Comparison of ENCODE assay signal across 13 cellular contexts in the genomic region with DNA sequence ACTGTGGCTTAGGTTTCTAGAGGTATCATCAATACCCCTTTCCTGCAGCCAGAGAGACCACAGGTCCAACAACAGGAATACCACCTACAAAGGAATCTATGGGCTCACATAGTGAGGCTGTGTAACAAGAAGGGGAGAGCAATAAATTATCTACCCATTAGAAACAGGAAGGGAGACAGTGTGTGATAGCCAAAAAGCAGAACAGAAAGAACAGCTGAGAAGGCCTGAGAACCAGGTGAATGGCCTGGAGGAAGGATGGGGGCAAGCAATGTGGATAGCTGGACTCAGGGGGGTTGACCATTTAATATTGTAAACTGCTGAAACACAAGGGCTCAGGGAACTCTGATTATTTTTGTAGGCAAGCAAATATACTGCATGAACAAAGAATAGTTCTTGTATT.
DNase-seq lines count a peak whose midpoint lies in the region; ATAC-seq, FAIRE-seq and TF ChIP-seq lines count a peak whose summit lies in the region.
"Had no signal": no experiment of that assay in that cellular context is flagged by ENCODE, and none has a peak within 500 bp of the region (broad histone marks: within the 10 kb centered on the region; RNA-seq: fewer than 3 reads in every experiment).

No MANE protein-coding gene starts in this region.

- dilution Hi-C loops in endothelial cell of umbilical vein (cut with MboI; ENCODE audit: extremely low pct_ligation_motif_present, low sequenced_read_pairs): no loop called here
- dilution Hi-C loops in mammary epithelial cell (cut with HindIII; ENCODE audit: low sequenced_read_pairs): no loop called here

- POLR2A ChIA-PET in endothelial cell of umbilical vein (lab: Charles Lee): no interaction called here

- H3K36me3 ChIP-seq in endothelial cell of umbilical vein (ENCODE audit: control insufficient read depth in 2 of 2, extremely low read depth in 1 of 2, insufficient read depth in 2 of 2, low read length in 2 of 2): no peaks in the 10 kb centered on the region
- no peaks in the 10 kb centered on the region for H3K36me3 ChIP-seq in mammary epithelial cell (ENCODE audit: insufficient read depth, low read length)
- H3K36me3 ChIP-seq in prostate gland: no peaks in the 10 kb centered on the region
- H3K36me3 ChIP-seq: ascending aorta had no signal

- H4K20me1 ChIP-seq in endothelial cell of umbilical vein (replicated peaks; ENCODE audit: control insufficient read depth, extremely low read depth, insufficient read depth, low read length) (no peaks in the 10 kb centered on the region), mammary epithelial cell (ENCODE audit: insufficient read depth, low read length) (no peaks in the 10 kb centered on the region)

- TF ChIP-seq CTCF in endothelial cell of umbilical vein (IDR thresholded peaks at IDR 0.05; ENCODE audit: extremely low read depth in 1 of 2, insufficient read depth in 1 of 2, low read depth in 1 of 2, low read length in 2 of 2): no peak
- TF ChIP-seq CTCF in mammary epithelial cell (conservative IDR thresholded peaks at IDR 0.05 in 1 of 2, IDR thresholded peaks at IDR 0.05 in 1 of 2; ENCODE audit: extremely low read depth in 1 of 2, insufficient read depth in 1 of 2, low read depth in 1 of 2, low read length in 2 of 2): no peak
- TF ChIP-seq CTCF in prostate gland (IDR thresholded peaks at IDR 0.05): no peak

- H3K9ac ChIP-seq in endothelial cell of umbilical vein (replicated peaks; ENCODE audit: extremely low read depth, insufficient read depth, low read length) (no peak overlapping the region), mammary epithelial cell (ENCODE audit: insufficient read depth, low read length) (no peak overlapping the region)

- H3K27ac ChIP-seq in endothelial cell of umbilical vein (ENCODE audit: insufficient read depth, low read depth, low read length) (no peak overlapping the region), mammary epithelial cell (ENCODE audit: insufficient read depth, low read depth, low read length) (no peak overlapping the region), prostate gland (no peak overlapping the region)
- H3K27ac ChIP-seq: ascending aorta had no signal

- intact Hi-C loops in endothelial cell of umbilical vein (cut with micrococcal nuclease) (no loop called here), mammary epithelial cell (cut with micrococcal nuclease) (loop anchor here (10.0 kb wide), 2 partner anchors 593 to 723 kb away; no protein-coding TSS in a partner anchor), prostate gland (cut with DNase I) (no loop called here)

- H3K79me2 ChIP-seq in endothelial cell of umbilical vein (ENCODE audit: control insufficient read depth, insufficient read depth, low read length): no peaks in the 10 kb centered on the region
- H3K79me2 ChIP-seq in mammary epithelial cell (ENCODE audit: insufficient read depth, low read length): no peaks in the 10 kb centered on the region

- H3K27me3 ChIP-seq in endothelial cell of umbilical vein (ENCODE audit: control insufficient read depth in 2 of 2, insufficient read depth in 2 of 2, low read length in 2 of 2) (no peaks in the 10 kb centered on the region), mammary epithelial cell (ENCODE audit: insufficient read depth, low read length) (no peaks in the 10 kb centered on the region), prostate gland (replicated peaks; ENCODE audit: insufficient read depth) (no peaks in the 10 kb centered on the region)
- H3K27me3 ChIP-seq: ascending aorta had no signal

- DNase-seq in endothelial cell of umbilical vein (ENCODE audit: low read depth, low spot score): peak; percentile 24
- no peak for DNase-seq in mammary epithelial cell
- DNase-seq in cerebellar cortex (ENCODE audit: low spot score): no peak
- DNase-seq in prostate gland (ENCODE audit: low spot score): no peak
- DNase-seq in NCI-H748 (lab: John Stamatoyannopoulos, UW; ENCODE audit: unreplicated experiment): no peak
- DNase-seq: CD8-positive, alpha-beta memory T cell; NCI-H1417 treated with DMSO at 0.1 percent for 48 hours; SHP77 had no signal

- no peaks in the 10 kb centered on the region for H3K4me1 ChIP-seq in endothelial cell of umbilical vein (ENCODE audit: control insufficient read depth, extremely low read depth, insufficient read depth, low read length)
- no peaks in the 10 kb centered on the region for H3K4me1 ChIP-seq in mammary epithelial cell (ENCODE audit: insufficient read depth, low read length)
- no peaks in the 10 kb centered on the region for H3K4me1 ChIP-seq in prostate gland (replicated peaks)

- in situ Hi-C loops in mammary epithelial cell (cut with MboI; ENCODE audit: low sequenced_read_pairs in 2 of 2): no loop called here

- H2AFZ ChIP-seq in endothelial cell of umbilical vein (ENCODE audit: low read depth, low read length) (peak overlapping the region; percentile 23), mammary epithelial cell (ENCODE audit: low read depth, low read length) (no peak overlapping the region)

- no TSS peak for BruUV-seq in endothelial cell of umbilical vein (replicated peaks; lab: Mats Ljungman, UMichigan)
- no TSS peak for BruUV-seq in mammary epithelial cell (replicated peaks; lab: Mats Ljungman, UMichigan)

- no peaks in the 10 kb centered on the region for H3K9me1 ChIP-seq in endothelial cell of umbilical vein (replicated peaks; ENCODE audit: control insufficient read depth, extremely low read depth, insufficient read depth, low read length)

- H3K4me2 ChIP-seq in endothelial cell of umbilical vein (ENCODE audit: insufficient read depth, low read length) (no peak overlapping the region), mammary epithelial cell (ENCODE audit: insufficient read depth, low read depth, low read length) (no peak overlapping the region)

- CTCF ChIA-PET in endothelial cell of umbilical vein (lab: Charles Lee): interaction anchor here (0.9 to 3.0 kb wide), 4 partner anchors 12 to 627 kb away, joined by 3 to 10 read pairs (median 3); no protein-coding TSS in a partner anchor
- CTCF ChIA-PET in mammary epithelial cell (lab: Charles Lee; ENCODE audit: low non-redundant PET): no interaction called here

- ATAC-seq in GM18520 (IDR thresholded peaks at IDR 0.05; ENCODE audit: unreplicated experiment): peak; percentile 93
- peak; percentile 91 for ATAC-seq in GM21526 (IDR thresholded peaks at IDR 0.05; ENCODE audit: low FRiP score, unreplicated experiment)
- ATAC-seq in HG03095 (IDR thresholded peaks at IDR 0.05; ENCODE audit: unreplicated experiment): peak; percentile 94
- ATAC-seq: stimulated activated memory B cell treated with anti-CD40 and anti-IgM and Interleukin-4, amounts not matched to agents 10 μg/mL and 1 μg/mL and 100 μg/mL, for 72 hours had no signal

- H3K9me3 ChIP-seq in endothelial cell of umbilical vein (replicated peaks; ENCODE audit: control insufficient read depth, insufficient read depth, low read length) (no peaks in the 10 kb centered on the region), mammary epithelial cell (replicated peaks; ENCODE audit: insufficient read depth, low read length) (no peaks in the 10 kb centered on the region), prostate gland (no peaks in the 10 kb centered on the region)
- H3K9me3 ChIP-seq: ascending aorta had no signal

- no peak for FAIRE-seq in endothelial cell of umbilical vein (lab: Jason Lieb, UNC)

- TF ChIP-seq POLR2A in endothelial cell of umbilical vein (IDR thresholded peaks at IDR 0.05; ENCODE audit: low read depth, low read length) (no peak), prostate gland (IDR thresholded peaks at IDR 0.05) (no peak)

- H3K4me3 ChIP-seq in endothelial cell of umbilical vein (replicated peaks in 1 of 3; ENCODE audit: insufficient read depth in 1 of 3, low read depth in 1 of 3, low read length in 3 of 3): no peak overlapping the region
- no peak overlapping the region for H3K4me3 ChIP-seq in mammary epithelial cell (replicated peaks in 1 of 3; ENCODE audit: insufficient read depth in 1 of 3, low read depth in 2 of 3, low read length in 3 of 3)
- H3K4me3 ChIP-seq in prostate gland: no peak overlapping the region
- H3K4me3 ChIP-seq: ascending aorta had no signal

TF ChIP-seq in endothelial cell of umbilical vein, 7 proteins besides CTCF, POLR2A, EP300 and RAD21:
- TF ChIP-seq MYC (IDR thresholded peaks at IDR 0.05; ENCODE audit: low read depth, low read length) (no peak), POLR2AphosphoS5 (IDR thresholded peaks at IDR 0.05; ENCODE audit: insufficient read depth, low read depth, low read length) (no peak), EZH2 (IDR thresholded peaks at IDR 0.05; ENCODE audit: borderline replicate concordance, low read depth, low read length, severe bottlenecking) (no peak), GATA2 (IDR thresholded peaks at IDR 0.05; ENCODE audit: insufficient read depth, insufficient read length, low read depth, low read length) (no peak), FOS (IDR thresholded peaks at IDR 0.05; ENCODE audit: borderline replicate concordance, insufficient read depth, low read length) (no peak), JUN (IDR thresholded peaks at IDR 0.05; ENCODE audit: borderline replicate concordance, insufficient read depth, insufficient read length, low read depth) (no peak)
- TF ChIP-seq, protein P1, sequence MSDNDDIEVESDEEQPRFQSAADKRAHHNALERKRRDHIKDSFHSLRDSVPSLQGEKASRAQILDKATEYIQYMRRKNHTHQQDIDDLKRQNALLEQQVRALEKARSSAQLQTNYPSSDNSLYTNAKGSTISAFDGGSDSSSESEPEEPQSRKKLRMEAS (IDR thresholded peaks at IDR 0.05; ENCODE audit: insufficient read depth, insufficient read length): no peak
